In the genomic region with DNA sequence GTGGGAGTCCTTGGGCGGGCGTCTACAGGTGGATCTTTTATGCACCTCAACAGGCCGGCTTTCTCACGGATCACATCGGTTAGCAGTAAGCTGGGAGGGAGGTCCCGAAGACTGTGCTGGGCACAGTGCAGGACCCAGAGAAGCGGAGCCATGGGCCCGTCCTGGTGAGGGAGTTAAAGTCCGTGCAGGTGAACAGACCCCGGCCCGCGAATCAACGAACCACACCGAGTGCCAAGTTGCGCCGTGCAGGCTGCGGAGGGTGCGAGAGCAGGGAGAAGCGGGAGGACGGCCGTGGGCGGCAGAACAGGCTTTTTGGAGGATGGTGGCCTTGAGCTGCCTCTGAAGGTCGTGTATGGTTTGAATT, we compare ENCODE assay signal across 1 cellular context.
TF ChIP-seq lines count a peak whose summit lies in the region.

No MANE protein-coding gene starts in this region.

TF ChIP-seq in GM23338, 12 proteins besides CTCF, POLR2A, EP300 and RAD21 (continued from another document):
- TF ChIP-seq REST (IDR thresholded peaks at IDR 0.05; ENCODE audit: unreplicated experiment) = no peak
- TF ChIP-seq ZNF114 (CRISPR knock-in tag; IDR thresholded peaks at IDR 0.05) = no peak
- no peak for TF ChIP-seq STAT1 (IDR thresholded peaks at IDR 0.05; ENCODE audit: unreplicated experiment)
- no peak for TF ChIP-seq JUNB (IDR thresholded peaks at IDR 0.05; ENCODE audit: unreplicated experiment)
- no peak for TF ChIP-seq NANOG (IDR thresholded peaks at IDR 0.05; ENCODE audit: borderline replicate concordance)
- TF ChIP-seq EZH2phosphoT487 (IDR thresholded peaks at IDR 0.05; ENCODE audit: unreplicated experiment) = no peak
- no peak for TF ChIP-seq ZNF462 (CRISPR knock-in tag; IDR thresholded peaks at IDR 0.05)
- TF ChIP-seq ETS1 (IDR thresholded peaks at IDR 0.05) = no peak
- TF ChIP-seq POLR2AphosphoS5 (IDR thresholded peaks at IDR 0.05; ENCODE audit: low read depth) = no peak
- TF ChIP-seq CREB1 (CRISPR knock-in tag; IDR thresholded peaks at IDR 0.05; ENCODE audit: low read depth) = no peak
